22 cellular contexts compared by ENCODE assay signal in the genomic region with DNA sequence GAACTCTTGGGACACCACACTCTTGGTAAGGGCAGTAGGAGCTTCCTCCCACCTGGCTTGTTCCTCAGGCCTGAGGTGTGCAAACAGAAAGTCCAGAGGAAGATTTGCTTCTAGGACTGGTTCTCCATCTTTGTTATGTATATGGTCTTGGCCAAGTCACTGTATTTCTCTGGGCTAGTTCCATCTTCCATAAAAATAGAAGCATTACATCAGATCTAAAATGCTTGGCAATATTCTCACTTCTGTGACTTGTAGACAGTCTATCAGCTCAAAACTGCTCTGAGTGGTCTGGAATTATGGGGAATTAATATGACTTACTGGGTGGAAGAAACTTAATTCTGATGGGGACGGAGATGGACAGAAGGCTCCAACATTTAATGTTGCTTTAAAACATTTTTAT. TPM values are rescaled to one million over a fixed set of nuclear protein-coding genes. Genes with fewer than 3 reads are reported as not detected.
DNase-seq lines count a peak whose midpoint lies in the region; ATAC-seq and TF ChIP-seq lines count a peak whose summit lies in the region.
"Had no signal": no experiment of that assay in that cellular context is flagged by ENCODE, and none has a peak within 500 bp of the region (broad histone marks: within the 10 kb centered on the region; RNA-seq: fewer than 3 reads in every experiment).

No MANE protein-coding gene starts in this region.

- TF ChIP-seq CTCF in left ventricle myocardium inferior (IDR thresholded peaks at IDR 0.05; ENCODE audit: borderline replicate concordance), result no peak
- no peak for TF ChIP-seq CTCF in psoas muscle (IDR thresholded peaks at IDR 0.05)
- TF ChIP-seq CTCF in BE2C (IDR thresholded peaks at IDR 0.05; ENCODE audit: low read depth, low read length), result no peak

- WGBS in psoas muscle, 3 donors, result 46 to 75% (median 72%) methylated on average over 1 of the region's 1 CpG

- H3K4me3 ChIP-seq in left ventricle myocardium inferior (no peak overlapping the region), psoas muscle (no peak overlapping the region), BE2C (ENCODE audit: low read depth, low read length) (no peak overlapping the region)
- H3K4me3 ChIP-seq: A549, GM23338 had no signal

- intact Hi-C loops in Right ventricle myocardium superior (cut with DNase I), result no loop called here
- intact Hi-C loops in left ventricle myocardium inferior (cut with micrococcal nuclease), result no loop called here
- intact Hi-C loops in psoas muscle (cut with DNase I), result no loop called here

- DNase-seq in Right ventricle myocardium superior (no peak), left ventricle myocardium inferior (no peak), myocyte (ENCODE audit: low read depth) (peak; percentile 27), psoas muscle (no peak), BE2C (no peak), NCI-H82 (lab: John Stamatoyannopoulos, UW) (no peak)
- DNase-seq: 8988T; ACHN; AML-193; C1 segment of cervical spinal cord; Calu3; CD4-positive, alpha-beta memory T cell; COR-L47; DMS53; DMS79 treated with DMSO at 0.1 percent for 48 hours; GF-D8; H9 had no signal

- H3K9me3 ChIP-seq in left ventricle myocardium inferior (replicated peaks) (no peaks in the 10 kb centered on the region), psoas muscle (no peaks in the 10 kb centered on the region), BE2C (no peaks in the 10 kb centered on the region)
- H3K9me3 ChIP-seq: A549 had no signal

- no peak overlapping the region for H3K27ac ChIP-seq in left ventricle myocardium inferior (replicated peaks)
- H3K27ac ChIP-seq in psoas muscle, result no peak overlapping the region
- H3K27ac ChIP-seq: A549 had no signal

- H3K4me1 ChIP-seq in left ventricle myocardium inferior, result peaks cover 10% of the 10 kb centered on the region
- peaks cover 15% of the 10 kb centered on the region for H3K4me1 ChIP-seq in psoas muscle
- H3K4me1 ChIP-seq in BE2C, result peaks cover 21% of the 10 kb centered on the region
- H3K4me1 ChIP-seq: A549 had no signal

- H3K27me3 ChIP-seq in left ventricle myocardium inferior (ENCODE audit: low read depth) (no peaks in the 10 kb centered on the region), psoas muscle (ENCODE audit: insufficient read depth in 3 of 3, low read length in 2 of 3) (no peaks in the 10 kb centered on the region), BE2C (no peaks in the 10 kb centered on the region)

- ATAC-seq in Right ventricle myocardium superior (ENCODE audit: poor library complexity) (peak; percentile 39), psoas muscle (peak; percentile 61 to 72 (median 66))
- ATAC-seq: A549, GM23338, HCT116 had no signal

- H3K36me3 ChIP-seq in left ventricle myocardium inferior (no peaks in the 10 kb centered on the region), psoas muscle (ENCODE audit: insufficient read depth in 1 of 2, low read depth in 1 of 2) (no peaks in the 10 kb centered on the region), BE2C (peaks cover 3% of the 10 kb centered on the region)

RNA-seq across cellular contexts. Expression of gene TMEM108, which starts 55.2 kb away (rescaled TPM):
- total RNA-seq in Right ventricle myocardium superior (1.5 TPM), left ventricle myocardium inferior (2.4 TPM), myocyte (16.7 and 20.7 TPM in 2 replicates), psoas muscle (10 to 100 TPM in 1 of 4 donors, 1 to 10 TPM in 3; 5.2 to 10.5 (median 7.5) TPM)
- polyA plus RNA-seq in myocyte (2012), result 28.6 TPM
- 1 to 10 TPM; 2.4 to 8.1 (median 4.5) TPM for polyA plus RNA-seq in psoas muscle
- 175 TPM for polyA plus RNA-seq in BE2C (2012; ENCODE audit: insufficient read depth, insufficient read length, low read depth)
- total RNA-seq: Calu3; CD4-positive, alpha-beta memory T cell; G401 had no signal
- polyA plus RNA-seq: A549; BJ; CD4-positive, alpha-beta memory T cell had no signal
